In the genomic region with DNA sequence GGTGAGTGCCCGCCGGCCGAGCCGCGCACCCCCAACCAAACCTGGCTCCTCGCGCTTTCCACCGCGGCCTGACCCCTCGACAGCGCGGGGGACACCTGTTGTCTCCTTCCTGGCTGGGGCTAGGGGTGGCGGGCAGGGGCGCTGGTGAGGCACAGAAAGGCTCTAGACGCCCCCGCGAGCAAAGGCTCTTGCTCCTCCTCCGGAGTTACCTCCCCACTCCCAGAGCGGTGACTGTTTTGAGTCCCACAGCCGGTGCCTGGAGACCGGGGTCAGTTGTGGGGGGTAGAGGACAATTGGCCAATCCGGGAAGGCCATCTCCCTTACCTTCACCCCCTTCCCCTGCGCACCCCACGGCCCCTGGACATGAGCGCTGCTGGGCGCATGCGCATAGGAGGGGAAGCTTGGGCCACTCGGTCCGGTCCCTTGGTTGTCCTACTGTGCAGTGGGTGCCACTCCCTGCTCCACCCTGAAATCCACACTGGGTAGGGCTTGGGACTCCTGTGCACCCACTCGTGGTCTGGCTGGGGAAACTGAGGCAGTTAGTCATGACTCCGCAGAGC, we compare ENCODE assay signal across 11 cellular contexts. TPM values are rescaled to one million over a fixed set of nuclear protein-coding genes. Genes with fewer than 3 reads are reported as not detected.
DNase-seq lines count a peak whose midpoint lies in the region; ATAC-seq and TF ChIP-seq lines count a peak whose summit lies in the region.
"Had no signal": no experiment of that assay in that cellular context is flagged by ENCODE, and none has a peak within 500 bp of the region (broad histone marks: within the 10 kb centered on the region; RNA-seq: fewer than 3 reads in every experiment).

No MANE protein-coding gene starts in this region.

- intact Hi-C loops in natural killer cell (cut with micrococcal nuclease) = loop anchor here (5.0 to 10.0 kb wide), 4 partner anchors 88 to 1023 kb away; a partner anchor contains a TSS

- peaks cover 9 to 14% of the 10 kb centered on the region in 2 donors for H3K27me3 Mint-ChIP-seq in natural killer cell treated with Interleukin-12 subunit alpha and Interleukin-12 subunit beta and Interleukin-15 and Interleukin-18, amount 100 ng/mL, for 72 hours
- peaks cover 0 to 12% of the 10 kb centered on the region in 2 donors for H3K27me3 Mint-ChIP-seq in natural killer cell (ENCODE audit: low read depth in 2 of 2)

- H3K27me3 ChIP-seq in mononuclear cell (ENCODE audit: insufficient read depth, low read length) = no peaks in the 10 kb centered on the region

- no peak overlapping the region for H3K27ac Mint-ChIP-seq in natural killer cell treated with Interleukin-12 subunit alpha and Interleukin-12 subunit beta and Interleukin-15 and Interleukin-18, amount 100 ng/mL, for 72 hours
- no peak overlapping the region for H3K27ac Mint-ChIP-seq in natural killer cell

- DNase-seq in natural killer cell treated with Interleukin-12 subunit alpha and Interleukin-12 subunit beta and Interleukin-15 and Interleukin-18, amount 100 ng/mL, for 72 hours (ENCODE audit: low spot score) = no peak
- no peak for DNase-seq in natural killer cell
- peak; percentile 65 for DNase-seq in ecto neural progenitor cell (ENCODE audit: low spot score)
- DNase-seq in G401 (ENCODE audit: low spot score) = no peak
- no peak for DNase-seq in NCI-H1092 treated with DMSO at 0.1 percent for 48 hours (lab: John Stamatoyannopoulos, UW)
- no peak for DNase-seq in GM19238 (ENCODE audit: insufficient read length, low spot score)
- DNase-seq: activated T-cell treated with anti-CD3 and anti-CD28 coated beads, Interleukin-2, amount 50 U/mL, for 4 hours had no signal

- in situ Hi-C loops in G401 (cut with HindIII; ENCODE audit: low sequenced_read_pairs) = no loop called here

- peak overlapping the region; percentile 37 for H3K4me3 ChIP-seq in mononuclear cell (ENCODE audit: low read length)

- H3K9me3 ChIP-seq in mononuclear cell (ENCODE audit: low read depth, low read length) = no peaks in the 10 kb centered on the region

- no peak for TF ChIP-seq CTCF in natural killer cell (IDR thresholded peaks at IDR 0.05)

- ATAC-seq in natural killer cell treated with Interleukin-12 subunit alpha and Interleukin-12 subunit beta and Interleukin-15 and Interleukin-18, amount 100 ng/mL, for 72 hours = peak; percentile 21 to 46
- ATAC-seq in natural killer cell = no peak
- no peak for ATAC-seq in GM18511 (IDR thresholded peaks at IDR 0.05; ENCODE audit: unreplicated experiment)

- no peak overlapping the region for H3K4me3 Mint-ChIP-seq in natural killer cell treated with Interleukin-12 subunit alpha and Interleukin-12 subunit beta and Interleukin-15 and Interleukin-18, amount 100 ng/mL, for 72 hours
- H3K4me3 Mint-ChIP-seq in natural killer cell = no peak overlapping the region
- H3K4me3 Mint-ChIP-seq: activated T-cell treated with anti-CD3 and anti-CD28 coated beads, Interleukin-2, amount 50 U/mL, for 4 hours had no signal

- peaks cover 15 to 20% of the 10 kb centered on the region in 2 donors for H3K4me1 Mint-ChIP-seq in natural killer cell treated with Interleukin-12 subunit alpha and Interleukin-12 subunit beta and Interleukin-15 and Interleukin-18, amount 100 ng/mL, for 72 hours (ENCODE audit: low read depth in 2 of 2)
- peaks cover 0 to 5% of the 10 kb centered on the region in 2 donors for H3K4me1 Mint-ChIP-seq in natural killer cell

- H3K36me3 Mint-ChIP-seq in natural killer cell treated with Interleukin-12 subunit alpha and Interleukin-12 subunit beta and Interleukin-15 and Interleukin-18, amount 100 ng/mL, for 72 hours = no peaks in the 10 kb centered on the region
- H3K36me3 Mint-ChIP-seq in natural killer cell = no peaks in the 10 kb centered on the region

- no peaks in the 10 kb centered on the region for H3K9me3 Mint-ChIP-seq in natural killer cell treated with Interleukin-12 subunit alpha and Interleukin-12 subunit beta and Interleukin-15 and Interleukin-18, amount 100 ng/mL, for 72 hours
- H3K9me3 Mint-ChIP-seq in natural killer cell = no peaks in the 10 kb centered on the region
- H3K9me3 Mint-ChIP-seq: activated T-cell treated with anti-CD3 and anti-CD28 coated beads, Interleukin-2, amount 50 U/mL, for 4 hours had no signal

- H3K4me1 ChIP-seq in mononuclear cell (ENCODE audit: insufficient read depth, low read length) = peaks cover 44% of the 10 kb centered on the region

RNA-seq across cellular contexts. Expression of a gene that starts 0.6 kb away (rescaled TPM):
- under 1 TPM in 1 of 2 donors, not detected in 1; 0.98 TPM for total RNA-seq in natural killer cell treated with Interleukin-12 subunit alpha and Interleukin-12 subunit beta and Interleukin-15 and Interleukin-18, amount 100 ng/mL, for 72 hours
- total RNA-seq in natural killer cell (under 1 TPM in 2 of 3 donors, not detected in 1; 0.19 to 0.20 TPM), mononuclear cell (1.5 TPM)
- 0.49 and 2.0 TPM in 2 replicates for total RNA-seq in G401 (2014; rRNA removed; shearing (Covaris generic))
- total RNA-seq: activated T-cell treated with anti-CD3 and anti-CD28 coated beads, Interleukin-2, amount 50 U/mL, for 4 hours; HT1080; myocyte had no signal

RNA-seq across cellular contexts. Expression of a gene that starts 6.9 kb away (rescaled TPM):
- not detected for total RNA-seq in natural killer cell treated with Interleukin-12 subunit alpha and Interleukin-12 subunit beta and Interleukin-15 and Interleukin-18, amount 100 ng/mL, for 72 hours
- total RNA-seq in natural killer cell = not detected
- not detected for total RNA-seq in mononuclear cell
- total RNA-seq in G401 (2014; rRNA removed; shearing (Covaris generic)) = not detected in 2 replicates
- total RNA-seq: activated T-cell treated with anti-CD3 and anti-CD28 coated beads, Interleukin-2, amount 50 U/mL, for 4 hours; myocyte had no signal

RNA-seq across cellular contexts. Expression of a gene that starts 34.2 kb away (rescaled TPM):
- total RNA-seq in natural killer cell treated with Interleukin-12 subunit alpha and Interleukin-12 subunit beta and Interleukin-15 and Interleukin-18, amount 100 ng/mL, for 72 hours = not detected
- not detected for total RNA-seq in natural killer cell
- total RNA-seq in mononuclear cell = not detected
- total RNA-seq in G401 (2014; rRNA removed; shearing (Covaris generic)) = not detected in 2 replicates
- total RNA-seq: activated T-cell treated with anti-CD3 and anti-CD28 coated beads, Interleukin-2, amount 50 U/mL, for 4 hours; HT1080; myocyte had no signal

RNA-seq across cellular contexts. Expression of a gene that starts 48.8 kb away (rescaled TPM):
- 10 to 100 TPM; 34.3 to 49.2 TPM for total RNA-seq in natural killer cell treated with Interleukin-12 subunit alpha and Interleukin-12 subunit beta and Interleukin-15 and Interleukin-18, amount 100 ng/mL, for 72 hours
- total RNA-seq in natural killer cell = 10 to 100 TPM; 56.1 to 70.2 (median 68.4) TPM
- total RNA-seq in mononuclear cell = 63.2 TPM
- 11.4 and 18.9 TPM in 2 replicates for total RNA-seq in G401 (2014; rRNA removed; shearing (Covaris generic))

Comparison
In these comparisons a context has a peak if more than half of its experiments do, and no peak if none do; other contexts are left out.
1. ATAC-seq: peak in natural killer cell treated with Interleukin-12 subunit alpha and Interleukin-12 subunit beta and Interleukin-15 and Interleukin-18, amount 100 ng/mL, for 72 hours (2 of 2); none in natural killer cell (0 of 3) and GM18511 (single experiment).